ENCODE assay signal across 11 cellular contexts in genomic region chr20:55584307-55584706, GRCh38.
"Had no signal": no experiment of that assay in that cellular context is flagged by ENCODE, and none has a peak within 500 bp of the region (broad histone marks: within the 10 kb centered on the region; RNA-seq: fewer than 3 reads in every experiment).

No MANE protein-coding gene starts in this region.

- FAIRE-seq: H1, H54 had no signal

- H3K9me3 ChIP-seq: HAP-1 had no signal

- H2AFZ ChIP-seq: GM23248, GM23338 had no signal

- H3K4me2 ChIP-seq: GM23338 had no signal

- DNase-seq: GM23248, GOT3, H7, H9, HCEC 1CT, HFFc6 had no signal

- H3K27ac ChIP-seq: GM23248 had no signal

- H3K9ac ChIP-seq: GM23248 had no signal

- H3K36me3 ChIP-seq: HAP-1 had no signal

- ATAC-seq: GM23338, HCT116 had no signal

- H3K4me3 ChIP-seq: GM23248, GM23338, HAP-1 had no signal

- H3K4me1 ChIP-seq: HAP-1 had no signal
